ENCODE assay signal across 1 cellular context in the genomic region with DNA sequence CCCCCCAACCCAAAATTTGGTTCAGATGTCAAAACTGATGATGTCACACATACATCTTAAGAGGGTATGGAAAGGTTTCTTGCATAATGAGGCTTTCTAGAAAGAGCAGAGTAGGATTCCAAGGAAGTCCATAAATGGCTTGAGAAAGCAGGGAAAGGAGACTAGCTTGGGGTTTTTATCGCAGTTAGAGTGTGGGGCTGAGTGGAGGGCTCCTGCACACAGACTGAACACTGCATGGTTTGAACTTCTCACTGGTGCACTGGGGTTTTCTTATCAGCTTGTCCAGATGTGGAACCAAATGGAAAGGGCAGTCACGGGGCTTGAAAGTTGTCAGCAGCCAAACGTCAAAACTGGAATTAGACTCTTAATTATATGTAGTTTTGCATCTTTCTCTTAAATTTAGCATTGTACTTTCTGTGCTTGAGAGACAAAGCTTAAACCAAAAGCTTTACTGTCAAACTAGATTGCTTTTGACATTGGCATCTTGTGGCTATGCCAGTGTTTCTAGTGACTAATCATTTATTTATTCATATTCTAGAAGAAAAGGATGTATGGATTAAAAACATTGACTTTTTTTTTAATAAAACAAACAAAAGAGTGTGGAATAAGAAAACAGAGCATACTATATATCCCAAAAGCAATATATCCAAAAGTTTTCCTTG.
TF ChIP-seq lines count a peak whose summit lies in the region.

No MANE protein-coding gene starts in this region.

TF ChIP-seq in SK-N-SH, 30 proteins besides CTCF, POLR2A, EP300 and RAD21 (continued from another document):
- TF ChIP-seq TCF12 (IDR thresholded peaks at IDR 0.05) (peak; percentile 87; the same call in 1 of the 2 replicates), MEF2A (IDR thresholded peaks at IDR 0.05; ENCODE audit: borderline replicate concordance, low read depth) (no peak), FOSL2 (IDR thresholded peaks at IDR 0.05; ENCODE audit: borderline replicate concordance, low read depth) (peak; percentile 37; the same call in 1 of the 2 replicates), FOXJ3 (CRISPR knock-in tag; IDR thresholded peaks at IDR 0.05) (no peak)
TF ChIP-seq in SK-N-SH: peak in this region for 8.
